Comparison of ENCODE assay signal across 8 cellular contexts in the genomic region with DNA sequence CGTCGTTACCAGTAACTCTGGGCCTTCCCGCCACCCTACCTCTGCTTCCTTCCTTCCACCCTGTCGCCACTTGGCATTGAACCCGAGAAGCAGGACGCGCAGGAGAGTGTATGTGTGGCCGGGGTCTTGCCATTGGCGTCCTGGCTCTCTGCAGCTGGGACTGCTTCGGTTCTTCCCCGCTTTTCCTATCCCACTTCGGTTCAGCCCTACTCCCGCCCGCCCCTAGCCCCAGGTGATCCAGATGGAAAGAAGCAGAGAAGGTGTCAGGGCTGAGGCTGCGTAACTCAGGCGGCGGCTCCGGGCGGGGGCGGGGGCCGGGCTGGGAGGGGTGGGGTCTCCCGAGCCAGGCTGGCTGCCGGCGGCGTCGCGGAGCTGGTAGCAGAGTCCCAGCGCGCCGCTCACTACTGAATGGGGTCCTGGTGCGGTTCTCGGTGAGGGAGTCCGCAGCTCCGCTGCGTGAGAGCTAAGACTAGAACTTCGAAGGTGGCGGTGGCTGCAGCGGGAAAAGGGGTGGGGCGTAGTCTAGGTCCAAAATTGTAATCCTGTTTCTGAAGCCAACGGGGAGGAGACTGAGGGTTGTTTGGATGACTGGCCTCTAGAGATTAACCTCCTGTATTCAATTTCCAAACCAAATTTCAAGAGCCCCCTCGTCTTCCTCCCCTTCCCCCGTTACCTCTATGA. TPM values are rescaled to one million over a fixed set of nuclear protein-coding genes. Genes with fewer than 3 reads are reported as not detected.
A peak's percentile ranks its signal among the peaks of the same experiment; 100 is the strongest.
DNase-seq lines count a peak whose midpoint lies in the region; ATAC-seq, FAIRE-seq and TF ChIP-seq lines count a peak whose summit lies in the region.

No MANE protein-coding gene starts in this region.

- POLR2A ChIA-PET in CD8-positive, alpha-beta T cell (lab: Charles Lee) = no interaction called here

- H3K36me3 Mint-ChIP-seq in CD8-positive, alpha-beta T cell = no peaks in the 10 kb centered on the region

- H3K27me3 Mint-ChIP-seq in CD8-positive, alpha-beta T cell (ENCODE audit: low read depth) = peaks cover 37% of the 10 kb centered on the region

- H3K9me3 Mint-ChIP-seq in CD8-positive, alpha-beta T cell = no peaks in the 10 kb centered on the region

- peaks cover 9% of the 10 kb centered on the region for H3K4me1 Mint-ChIP-seq in CD8-positive, alpha-beta T cell (ENCODE audit: low read depth)

- TF ChIP-seq CTCF in CD8-positive, alpha-beta T cell (IDR thresholded peaks at IDR 0.05) = no peak
- no peak for TF ChIP-seq CTCF in kidney (IDR thresholded peaks at IDR 0.05; ENCODE audit: borderline replicate concordance, extremely low read depth, insufficient read depth)

- intact Hi-C loops in CD8-positive, alpha-beta T cell (cut with DNase I, micrococcal nuclease) = loop anchor here in 1 of 2 experiments (5.0 kb wide), 1 partner anchor 1483 kb away; no protein-coding TSS in a partner anchor
- intact Hi-C loops in kidney (cut with DNase I) = no loop called here

- no peak for FAIRE-seq in kidney (lab: Jason Lieb, UNC)

- H3K9ac ChIP-seq in kidney (ENCODE audit: low read length in 2 of 2) = peak overlapping the region in 1 of 2 donors; percentile 34

- no peak overlapping the region for H3K27ac ChIP-seq in CD8-positive, alpha-beta T cell (ENCODE audit: low read depth, low read length)
- no peak overlapping the region for H3K27ac ChIP-seq in kidney (ENCODE audit: low read depth in 2 of 2, low read length in 2 of 2)

- H3K27ac Mint-ChIP-seq in CD8-positive, alpha-beta T cell = no peak overlapping the region

- H3K27me3 ChIP-seq in CD8-positive, alpha-beta T cell (ENCODE audit: insufficient read depth, low read length) = no peaks in the 10 kb centered on the region

- H3K4me3 ChIP-seq in CD8-positive, alpha-beta T cell (ENCODE audit: low read depth, low read length) = no peak overlapping the region
- peak overlapping the region; percentile 69 to 77 for H3K4me3 ChIP-seq in kidney (ENCODE audit: low read length in 2 of 2)

- no peaks in the 10 kb centered on the region for H3K4me1 ChIP-seq in CD8-positive, alpha-beta T cell (ENCODE audit: insufficient read depth, low read length)
- peaks cover 0 to 5% of the 10 kb centered on the region in 2 donors for H3K4me1 ChIP-seq in kidney (ENCODE audit: control insufficient read depth in 1 of 2, insufficient read depth in 1 of 2, low read depth in 1 of 2, low read length in 2 of 2)

- no peak for DNase-seq in CD8-positive, alpha-beta T cell
- peak; percentile 80 for DNase-seq in M059J (ENCODE audit: low read depth)
- DNase-seq in cerebellar cortex (ENCODE audit: low spot score) = peak; percentile 82
- peak; percentile 72 for DNase-seq in kidney
- DNase-seq in stromal cell of bone marrow (ENCODE audit: low read depth) = peak; percentile 54
- no peak for DNase-seq in NCI-H187 treated with DMSO at 0.1 percent for 48 hours (lab: John Stamatoyannopoulos, UW)
- DNase-seq in CD1c-positive myeloid dendritic cell (ENCODE audit: extremely low spot score) = no peak
- no peak for DNase-seq in NK-92 treated with Interleukin-12 subunit alpha and Interleukin-12 subunit beta, amount 100 ng/mL, for 24 hours (lab: John Stamatoyannopoulos, UW)

- CTCF ChIA-PET in CD8-positive, alpha-beta T cell (lab: Charles Lee) = no interaction called here

- ATAC-seq in CD8-positive, alpha-beta T cell = no peak

- H3K9me3 ChIP-seq in CD8-positive, alpha-beta T cell (ENCODE audit: low read length) = no peaks in the 10 kb centered on the region
- no peaks in the 10 kb centered on the region for H3K9me3 ChIP-seq in kidney (ENCODE audit: control insufficient read depth in 1 of 2, low read length in 2 of 2)

- H3K36me3 ChIP-seq in CD8-positive, alpha-beta T cell (ENCODE audit: insufficient read depth, low read length) = no peaks in the 10 kb centered on the region
- H3K36me3 ChIP-seq in kidney (ENCODE audit: control insufficient read depth in 1 of 2, insufficient read depth in 2 of 2, low read length in 2 of 2) = no peaks in the 10 kb centered on the region

- peak overlapping the region; percentile 57 for H3K4me3 Mint-ChIP-seq in CD8-positive, alpha-beta T cell

RNA-seq across cellular contexts. Expression of a gene that starts 1.3 kb away (rescaled TPM):
- not detected for total RNA-seq in CD8-positive, alpha-beta T cell
- 16.5 and 20.8 TPM in 2 replicates for total RNA-seq in M059J (2014; rRNA removed; shearing (Covaris generic))
- total RNA-seq in kidney = 3.6 TPM
- polyA plus RNA-seq in kidney (ENCODE audit: insufficient read depth, low read depth, low replicate concordance) = 2.4 TPM

Comparison
In these comparisons a context has a peak if more than half of its experiments do, and no peak if none do; other contexts are left out.
1. DNase-seq: peak in M059J (single experiment), cerebellar cortex (single experiment), kidney (single experiment) and stromal cell of bone marrow (single experiment); none in CD8-positive, alpha-beta T cell (0 of 7), NCI-H187 treated with DMSO at 0.1 percent for 48 hours (single experiment), CD1c-positive myeloid dendritic cell (single experiment) and NK-92 treated with Interleukin-12 subunit alpha and Interleukin-12 subunit beta, amount 100 ng/mL, for 24 hours (single experiment).